10 cellular contexts compared by ENCODE assay signal in the genomic region with DNA sequence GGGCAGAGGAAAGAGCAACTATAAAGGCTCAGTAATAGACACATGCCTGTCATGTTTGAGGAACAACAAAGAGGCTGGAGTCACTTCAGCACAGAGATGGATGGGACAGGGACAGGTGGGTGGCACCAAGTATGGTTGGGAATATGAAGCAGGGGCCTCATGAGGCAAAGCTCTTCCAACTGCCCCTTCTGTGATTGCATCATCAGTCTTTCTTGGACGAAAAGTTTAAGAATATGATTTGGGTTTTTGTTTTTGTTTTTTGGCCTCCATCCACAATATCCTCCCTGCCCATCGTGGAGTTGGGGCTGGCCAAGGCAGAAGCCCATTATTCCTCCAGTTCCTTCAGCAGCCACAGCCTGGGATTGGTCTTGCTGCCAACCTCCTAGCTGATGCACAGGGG. TPM values are rescaled to one million over a fixed set of nuclear protein-coding genes. Genes with fewer than 3 reads are reported as not detected.
"Had no signal": no experiment of that assay in that cellular context is flagged by ENCODE, and none has a peak within 500 bp of the region (broad histone marks: within the 10 kb centered on the region; RNA-seq: fewer than 3 reads in every experiment).

No MANE protein-coding gene starts in this region.

- H3K4me3 ChIP-seq: GM23338, HAP-1 had no signal

- H3K9me3 ChIP-seq: HAP-1 had no signal

- H3K9me3 Mint-ChIP-seq: GM23338, HFFc6 had no signal

- H3K27ac Mint-ChIP-seq: GM23338, HFFc6 had no signal

- H3K4me1 Mint-ChIP-seq: GM23338 had no signal

- FAIRE-seq: H1, H54, HTR-8/SVneo had no signal

- H3K9ac ChIP-seq: KMS-11 had no signal

- H3K36me3 ChIP-seq: HAP-1 had no signal

- ATAC-seq: GM23338, HCT116 had no signal

- H2AFZ ChIP-seq: GM23338 had no signal

- H3K4me3 Mint-ChIP-seq: GM23338, HFFc6 had no signal

- DNase-seq: HFFc6, KBM-7 had no signal

- H3K4me2 ChIP-seq: GM23338, KMS-11 had no signal

- H3K4me1 ChIP-seq: HAP-1 had no signal

- H3K27ac ChIP-seq: KMS-11 had no signal

RNA-seq across cellular contexts. Expression of a gene that starts 34.4 kb away (rescaled TPM):
- total RNA-seq: GM23338, H1, HFFc6, HT-29 had no signal
- polyA plus RNA-seq: GM23338, H1 had no signal

RNA-seq across cellular contexts. Expression of a gene that starts 34.7 kb away (rescaled TPM):
- total RNA-seq: GM23338, H1, HFFc6, HT-29 had no signal
- polyA plus RNA-seq: GM23338, H1 had no signal

RNA-seq across cellular contexts. Expression of a gene that starts 56.3 kb away (rescaled TPM):
- total RNA-seq: GM23338, H1, HFFc6, HT-29 had no signal
- polyA plus RNA-seq: GM23338, H1 had no signal
